1 cellular context compared by ENCODE assay signal in the genomic region with DNA sequence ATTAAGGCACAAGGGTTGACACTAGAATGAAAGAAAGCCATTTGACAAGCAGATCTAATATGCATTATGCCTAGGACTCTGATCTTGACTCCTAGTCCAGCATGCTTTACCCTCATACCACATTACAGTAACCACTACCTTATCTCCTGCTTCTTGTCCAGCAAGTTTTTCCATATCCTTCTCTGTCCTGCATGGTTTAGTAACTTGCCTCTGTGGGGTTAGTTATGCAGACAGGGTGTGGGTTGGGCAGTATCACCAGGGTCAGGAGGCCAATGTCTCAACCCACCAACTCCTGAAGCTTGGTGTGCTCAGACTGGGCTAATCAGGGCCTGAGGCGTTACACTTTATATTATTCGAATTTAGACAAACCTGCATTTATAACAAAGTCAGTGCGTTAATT.
TF ChIP-seq lines count a peak whose summit lies in the region.

No MANE protein-coding gene starts in this region.

TF ChIP-seq in K562, 482 proteins besides CTCF, POLR2A, EP300 and RAD21:
- TF ChIP-seq, protein P1, sequence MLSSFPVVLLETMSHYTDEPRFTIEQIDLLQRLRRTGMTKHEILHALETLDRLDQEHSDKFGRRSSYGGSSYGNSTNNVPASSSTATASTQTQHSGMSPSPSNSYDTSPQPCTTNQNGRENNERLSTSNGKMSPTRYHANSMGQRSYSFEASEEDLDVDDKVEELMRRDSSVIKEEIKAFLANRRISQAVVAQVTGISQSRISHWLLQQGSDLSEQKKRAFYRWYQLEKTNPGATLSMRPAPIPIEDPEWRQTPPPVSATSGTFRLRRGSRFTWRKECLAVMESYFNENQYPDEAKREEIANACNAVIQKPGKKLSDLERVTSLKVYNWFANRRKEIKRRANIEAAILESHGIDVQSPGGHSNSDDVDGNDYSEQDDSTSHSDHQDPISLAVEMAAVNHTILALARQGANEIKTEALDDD (IDR thresholded peaks at IDR 0.05) = peak; percentile 55
- TF ChIP-seq GTF2A2 (tag; IDR thresholded peaks at IDR 0.05) = no peak
